18 cellular contexts compared by ENCODE assay signal in genomic region chr10:104220515-104220914, GRCh38. TPM values are rescaled to one million over a fixed set of nuclear protein-coding genes. Genes with fewer than 3 reads are reported as not detected.
A peak's percentile ranks its signal among the peaks of the same experiment; 100 is the strongest.
DNase-seq lines count a peak whose midpoint lies in the region; ATAC-seq, FAIRE-seq and TF ChIP-seq lines count a peak whose summit lies in the region.
"Had no signal": no experiment of that assay in that cellular context is flagged by ENCODE, and none has a peak within 500 bp of the region (broad histone marks: within the 10 kb centered on the region; RNA-seq: fewer than 3 reads in every experiment).

No MANE protein-coding gene starts in this region.

- no peak for TF ChIP-seq RAD21 in liver (IDR thresholded peaks at IDR 0.05)

- 21% methylated on average over 2 of the region's 2 CpGs for WGBS in liver
- 7 to 52% (median 25%) methylated on average over 2 of the region's 2 CpGs for WGBS in small intestine, 3 donors

- H4K20me1 ChIP-seq in Karpas-422 (ENCODE audit: insufficient read depth, low read depth, low read length): no peaks in the 10 kb centered on the region

- ATAC-seq in left colon (peak; percentile 92), HG02588 (IDR thresholded peaks at IDR 0.05; ENCODE audit: unreplicated experiment) (no peak)

- H3K4me1 ChIP-seq in Karpas-422 (ENCODE audit: low read length) (no peaks in the 10 kb centered on the region), liver (ENCODE audit: control insufficient read depth in 4 of 4, insufficient read depth in 4 of 4, low read length in 3 of 4) (peaks cover 0 to 6% (median 0%) of the 10 kb centered on the region in 4 donors), small intestine (ENCODE audit: control insufficient read depth in 2 of 2, insufficient read depth in 1 of 2, low read depth in 1 of 2, low read length in 1 of 2) (no peaks in the 10 kb centered on the region)
- H3K4me1 ChIP-seq: HAP-1 had no signal

- peak; percentile 41 for FAIRE-seq in small intestine (lab: Jason Lieb, UNC)
- FAIRE-seq: G401.6, GM12892, H54 had no signal

- H3K9ac ChIP-seq in Karpas-422 (ENCODE audit: low read length): no peak overlapping the region
- no peak overlapping the region for H3K9ac ChIP-seq in liver (ENCODE audit: low read depth in 1 of 2, low read length in 2 of 2)

- intact Hi-C loops in left colon (cut with DNase I, micrococcal nuclease): no loop called here

- H3K9me2 ChIP-seq in Karpas-422 (replicated peaks; ENCODE audit: insufficient read depth, low read length): no peaks in the 10 kb centered on the region

- H3K4me2 ChIP-seq in Karpas-422 (ENCODE audit: low read depth, low read length, poor library complexity, severe bottlenecking): no peak overlapping the region

- H3K27ac ChIP-seq in Karpas-422 (ENCODE audit: low read length) (no peak overlapping the region), liver (ENCODE audit: low read depth in 1 of 2, low read length in 2 of 2) (no peak overlapping the region), small intestine (ENCODE audit: low read depth in 1 of 2, low read length in 1 of 2) (peak overlapping the region; percentile 5 to 32)

- H3K27me3 ChIP-seq in Karpas-422 (ENCODE audit: low read length): no peaks in the 10 kb centered on the region
- H3K27me3 ChIP-seq in liver (ENCODE audit: control insufficient read depth in 4 of 4, insufficient read depth in 4 of 4, low read length in 3 of 4): peaks cover 0 to 3% (median 0%) of the 10 kb centered on the region in 4 donors
- no peaks in the 10 kb centered on the region for H3K27me3 ChIP-seq in small intestine (ENCODE audit: control insufficient read depth in 2 of 2, insufficient read depth in 2 of 2, low read length in 2 of 2)

- H3K9me3 ChIP-seq in Karpas-422 (ENCODE audit: low read length) (no peaks in the 10 kb centered on the region), liver (ENCODE audit: control insufficient read depth in 4 of 4, low read length in 3 of 4) (no peaks in the 10 kb centered on the region), small intestine (ENCODE audit: control insufficient read depth, low read depth) (no peaks in the 10 kb centered on the region)
- H3K9me3 ChIP-seq: HAP-1 had no signal

- no peak for TF ChIP-seq CTCF in liver (IDR thresholded peaks at IDR 0.05; ENCODE audit: low read depth, low read length, missing input control)

- DNase-seq in Karpas-422 (peak; percentile 32), left colon (no peak), small intestine (peak; percentile 90), NCI-H510A (lab: John Stamatoyannopoulos, UW) (no peak), superior temporal gyrus (ENCODE audit: extremely low spot score) (no peak)
- DNase-seq: C1 segment of cervical spinal cord; CD4-positive, alpha-beta memory T cell; COR-L47; DMS153; DND-41; GOT3; HFFc6 had no signal

- H3K36me3 ChIP-seq in Karpas-422 (ENCODE audit: insufficient read depth, low read length): no peaks in the 10 kb centered on the region
- no peaks in the 10 kb centered on the region for H3K36me3 ChIP-seq in liver (ENCODE audit: control insufficient read depth in 4 of 4, insufficient read depth in 3 of 4, low read depth in 1 of 4, low read length in 3 of 4)
- H3K36me3 ChIP-seq in small intestine (ENCODE audit: control insufficient read depth in 2 of 2, insufficient read depth in 2 of 2, low read length in 2 of 2): no peaks in the 10 kb centered on the region
- H3K36me3 ChIP-seq: HAP-1 had no signal

- H3K4me3 ChIP-seq in Karpas-422 (ENCODE audit: low read length) (no peak overlapping the region), liver (ENCODE audit: low read depth in 1 of 3, low read length in 3 of 3) (no peak overlapping the region), small intestine (ENCODE audit: low read depth in 1 of 2, low read length in 2 of 2) (no peak overlapping the region)
- H3K4me3 ChIP-seq: HAP-1 had no signal

- no peaks in the 10 kb centered on the region for H3K79me2 ChIP-seq in Karpas-422 (ENCODE audit: low read length)

- H2AFZ ChIP-seq in Karpas-422 (ENCODE audit: low read length): no peak overlapping the region

TF ChIP-seq in liver, 16 proteins besides CTCF, POLR2A, EP300 and RAD21:
- TF ChIP-seq RXRA (IDR thresholded peaks at IDR 0.05) (peak in 1 of 2 donors; percentile 18), JUND (IDR thresholded peaks at IDR 0.05) (no peak), ATF3 (IDR thresholded peaks at IDR 0.05) (no peak), EGR1 (IDR thresholded peaks at IDR 0.05; ENCODE audit: low read depth in 2 of 2) (no peak), ZBTB33 (IDR thresholded peaks at IDR 0.05) (no peak), HNF4A (conservative IDR thresholded peaks at IDR 0.05) (peak; percentile 75 to 87), SP1 (IDR thresholded peaks at IDR 0.05) (peak; percentile 79), HNF4G (IDR thresholded peaks at IDR 0.05) (peak; percentile 58), FOXA2 (IDR thresholded peaks at IDR 0.05) (no peak), GABPA (IDR thresholded peaks at IDR 0.05 in 1 of 2, conservative IDR thresholded peaks at IDR 0.05 in 1 of 2) (no peak), MAX (IDR thresholded peaks at IDR 0.05) (no peak), TAF1 (conservative IDR thresholded peaks at IDR 0.05) (no peak)

RNA-seq across cellular contexts. Expression of gene CFAP43, which starts 11.6 kb away (rescaled TPM):
- 0.07 and 0.18 TPM in 2 replicates for total RNA-seq in Karpas-422 (2014; rRNA removed; shearing (Covaris generic); ENCODE audit: low replicate concordance)
- total RNA-seq in left colon (under 1 TPM; 0.34 to 0.40 TPM), liver (under 1 TPM; 0.17 to 0.33 TPM)
- polyA plus RNA-seq in liver (under 1 TPM; 0.10 to 0.13 TPM), small intestine (under 1 TPM in 1 of 3 donors, not detected in 2; 0.21 TPM)
- total RNA-seq: CD4-positive, alpha-beta memory T cell had no signal
- polyA plus RNA-seq: CD4-positive, alpha-beta memory T cell had no signal

RNA-seq across cellular contexts. Expression of gene GSTO1, which starts 34.2 kb away (rescaled TPM):
- 72.6 and 86.4 TPM in 2 replicates for total RNA-seq in Karpas-422 (2014; rRNA removed; shearing (Covaris generic); ENCODE audit: low replicate concordance)
- total RNA-seq in left colon (10 to 100 TPM; 67.5 to 71.2 TPM), liver (100 to 1,000 TPM; 137 to 156 TPM)
- polyA plus RNA-seq in liver (100 to 1,000 TPM; 266 to 349 TPM), small intestine (100 to 1,000 TPM; 173 to 422 (median 200) TPM)

RNA-seq across cellular contexts. Expression of gene GSTO2, which starts 48.5 kb away (rescaled TPM):
- 0.43 and 1.3 TPM in 2 replicates for total RNA-seq in Karpas-422 (2014; rRNA removed; shearing (Covaris generic); ENCODE audit: low replicate concordance)
- total RNA-seq in left colon: 10 to 100 TPM; 13.7 to 27.9 TPM
- 1 to 10 TPM; 1.0 to 4.6 TPM for total RNA-seq in liver
- 1 to 10 TPM; 1.6 to 1.8 TPM for polyA plus RNA-seq in liver
- polyA plus RNA-seq in small intestine: 10 to 100 TPM in 2 of 3 donors, 1 to 10 TPM in 1; 9.2 to 20.9 (median 13.2) TPM

Comparison
In these comparisons a context has a peak if more than half of its experiments do, and no peak if none do; other contexts are left out.
1. DNase-seq: peak in Karpas-422 (single experiment) and small intestine (single experiment); none in left colon (0 of 2), NCI-H510A (single experiment) and superior temporal gyrus (single experiment).
2. H3K27ac ChIP-seq: peak in small intestine (2 of 2); none in Karpas-422 (single experiment) and liver (0 of 2).